1 cellular context compared by ENCODE assay signal in the genomic region with DNA sequence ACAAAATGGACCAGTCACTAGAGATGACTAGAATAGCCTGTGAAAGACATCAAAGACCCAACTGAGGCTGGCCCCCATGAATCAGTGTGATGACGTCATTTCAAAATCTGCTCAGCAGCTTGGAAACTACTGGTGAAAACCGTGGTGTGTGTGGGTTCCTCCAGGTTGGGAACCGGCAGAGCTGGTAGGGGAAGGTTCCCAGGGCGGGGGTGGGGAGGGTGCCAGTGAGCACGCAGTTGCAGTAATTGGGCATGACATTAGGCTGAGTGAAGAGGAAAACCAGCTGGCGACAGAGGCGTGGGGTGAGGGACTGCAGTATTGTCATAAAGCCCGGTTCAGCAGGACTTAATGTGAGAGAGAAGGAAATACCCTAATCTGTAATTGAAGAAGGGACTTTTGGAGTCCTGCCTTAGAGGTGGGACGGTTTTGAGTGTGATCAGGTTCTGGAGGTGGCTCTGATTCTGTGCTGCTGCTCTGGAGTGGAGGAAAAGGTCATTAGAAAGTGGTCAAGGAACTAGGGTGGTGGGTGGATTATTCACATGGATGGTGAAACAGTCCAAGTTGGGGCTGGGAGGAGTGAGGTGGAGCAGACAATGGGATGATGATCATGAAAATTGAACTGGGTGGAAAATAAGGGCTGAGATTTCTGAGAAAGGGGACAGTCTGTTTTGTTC.
TF ChIP-seq lines count a peak whose summit lies in the region.

No MANE protein-coding gene starts in this region.

TF ChIP-seq in SK-N-SH treated with all-trans-retinoic acid at 6 μM for 48 hours, 23 proteins besides CTCF, POLR2A, EP300 and RAD21 (continued from another document):
- no peak for TF ChIP-seq PPARA (CRISPR knock-in tag; IDR thresholded peaks at IDR 0.05; ENCODE audit: borderline replicate concordance)
- TF ChIP-seq ZNF565 (CRISPR knock-in tag; conservative IDR thresholded peaks at IDR 0.05; ENCODE audit: low read depth) = no peak
- no peak for TF ChIP-seq ZNF70 (CRISPR knock-in tag; IDR thresholded peaks at IDR 0.05)
- TF ChIP-seq SNAI2 (CRISPR knock-in tag; IDR thresholded peaks at IDR 0.05) = no peak
- no peak for TF ChIP-seq ZNF8 (CRISPR knock-in tag; IDR thresholded peaks at IDR 0.05)
- TF ChIP-seq TOX (CRISPR knock-in tag; IDR thresholded peaks at IDR 0.05; ENCODE audit: borderline replicate concordance) = no peak
- no peak for TF ChIP-seq ZFP30 (CRISPR knock-in tag; IDR thresholded peaks at IDR 0.05)
